ENCODE assay signal across 3 cellular contexts in the genomic region with DNA sequence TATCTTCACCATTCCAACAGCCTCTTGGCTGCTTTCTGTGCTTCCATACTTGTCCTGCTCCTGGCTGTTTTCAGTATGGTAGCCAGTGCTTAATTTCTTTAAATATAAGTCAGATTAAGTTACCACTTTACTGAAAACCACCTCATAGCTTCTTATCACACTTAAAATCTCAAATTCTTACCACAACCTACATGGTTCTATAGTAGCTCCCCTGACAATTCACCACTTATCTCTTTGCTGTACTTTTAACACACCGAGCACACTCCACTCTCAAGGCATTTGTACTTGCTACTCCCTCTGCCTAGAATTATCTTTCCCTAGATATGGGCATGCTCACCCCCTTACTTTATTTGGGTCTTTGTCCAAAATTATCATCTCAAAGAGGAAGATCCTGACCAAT.
"Had no signal": no experiment of that assay in that cellular context is flagged by ENCODE, and none has a peak within 500 bp of the region (broad histone marks: within the 10 kb centered on the region; RNA-seq: fewer than 3 reads in every experiment).

No MANE protein-coding gene starts in this region.

- ATAC-seq: GM12878 had no signal

- H3K4me3 ChIP-seq: GM12878 had no signal

- DNase-seq: GDM1, GF-D8 had no signal
